ENCODE assay signal across 27 cellular contexts in genomic region chr2:187459242-187459641, GRCh38.
"Had no signal": no experiment of that assay in that cellular context is flagged by ENCODE, and none has a peak within 500 bp of the region (broad histone marks: within the 10 kb centered on the region; RNA-seq: fewer than 3 reads in every experiment).

No MANE protein-coding gene starts in this region.

- ATAC-seq: lower lobe of right lung; natural killer cell; psoas muscle; stimulated activated memory B cell treated with anti-CD40 and anti-IgM and Interleukin-4, amounts not matched to agents 10 μg/mL and 1 μg/mL and 100 μg/mL, for 72 hours; stimulated activated naive CD8-positive, alpha-beta T cell treated with anti-CD3 and anti-CD28 coated beads, Interleukin-15, amount 100 ng/mL, for 72 hours had no signal

- H3K9me3 ChIP-seq: lower lobe of right lung, neutrophil, psoas muscle, sigmoid colon, tibial nerve, vagina had no signal

- H3K79me2 ChIP-seq: parathyroid adenoma had no signal

- H3K4me2 ChIP-seq: neural progenitor cell, smooth muscle cell had no signal

- H3K4me3 ChIP-seq: lower lobe of right lung, neural progenitor cell, psoas muscle, sigmoid colon, smooth muscle cell, tibial nerve, vagina had no signal

- DNase-seq: head of caudate nucleus; hypothalamus; immature natural killer cell; kidney; lower lobe of right lung; mammary epithelial cell; mesenchymal stem cell; naive B cell; natural killer cell; nephron progenitor cell; occipital lobe; psoas muscle; sigmoid colon; stimulated activated CD4-positive, alpha-beta T cell treated with anti-CD3 and anti-CD28 coated beads, Interleukin-1b, Interleukin-23, amount 100 ng/mL, for 48 hours; stimulated activated CD4-positive, alpha-beta T cell treated with anti-CD3 and anti-CD28 coated beads, Interleukin-2, amount 100 ng/mL, for 48 hours; stimulated activated CD4-positive, alpha-beta T cell treated with anti-CD3 and anti-CD28 coated beads, Interleukin-4, amount 100 ng/mL, for 4 hours; stimulated activated CD8-positive, alpha-beta memory T cell treated with anti-CD3 and anti-CD28 coated beads, Interleukin-4, amount 100 ng/mL, for 48 hours; stimulated activated naive CD4-positive, alpha-beta T cell treated with Interleukin-2 at 50 U/mL for 16 hours; stimulated activated naive CD8-positive, alpha-beta T cell treated with anti-CD3 and anti-CD28 coated beads, Interleukin-15, amount 100 ng/mL, for 72 hours; substantia nigra had no signal

- H3K27ac ChIP-seq: lower lobe of right lung, neural progenitor cell, neutrophil, parathyroid adenoma, psoas muscle, sigmoid colon, tibial nerve, vagina had no signal

- H2AFZ ChIP-seq: neural progenitor cell, parathyroid adenoma had no signal

- H3K9ac ChIP-seq: neural progenitor cell, parathyroid adenoma had no signal

- H3K4me1 ChIP-seq: lower lobe of right lung, neural progenitor cell, parathyroid adenoma, psoas muscle, sigmoid colon, tibial nerve, vagina had no signal

- H3K27me3 ChIP-seq: neural progenitor cell, neutrophil, sigmoid colon, tibial nerve, vagina had no signal

- H3K36me3 ChIP-seq: lower lobe of right lung, neural progenitor cell, neutrophil, sigmoid colon, tibial nerve, vagina had no signal
